Comparison of ENCODE assay signal across 11 cellular contexts in genomic region chr2:181128199-181128598, GRCh38.
DNase-seq lines count a peak whose midpoint lies in the region; ATAC-seq and TF ChIP-seq lines count a peak whose summit lies in the region.
"Had no signal": no experiment of that assay in that cellular context is flagged by ENCODE, and none has a peak within 500 bp of the region (broad histone marks: within the 10 kb centered on the region; RNA-seq: fewer than 3 reads in every experiment).

No MANE protein-coding gene starts in this region.

- no peak overlapping the region for H2AFZ ChIP-seq in OCI-LY3 (ENCODE audit: low read depth, low read length)

- H3K9me3 ChIP-seq in OCI-LY3 (ENCODE audit: insufficient read depth, low read length) (no peaks in the 10 kb centered on the region), heart left ventricle (peaks cover 0 to 5% (median 0%) of the 10 kb centered on the region in 12 donors), uterus (no peaks in the 10 kb centered on the region)

- intact Hi-C loops in heart left ventricle (cut with DNase I) (no loop called here), uterus (cut with DNase I; ENCODE audit: low total_unique reads) (no loop called here)

- no peaks in the 10 kb centered on the region for H3K79me2 ChIP-seq in OCI-LY3 (ENCODE audit: low read length)

- no peaks in the 10 kb centered on the region for H3K27me3 Mint-ChIP-seq in mesothelial cell of epicardium (ENCODE audit: low read depth)

- TF ChIP-seq CTCF in GM13976 (IDR thresholded peaks at IDR 0.05; ENCODE audit: borderline replicate concordance, control extremely low read depth, extremely low read depth, insufficient read depth, missing control alignments) = no peak
- TF ChIP-seq CTCF in OCI-LY3 (IDR thresholded peaks at IDR 0.05; ENCODE audit: low read depth, low read length) = no peak
- TF ChIP-seq CTCF in mesothelial cell of epicardium (IDR thresholded peaks at IDR 0.05; ENCODE audit: unreplicated experiment) = no peak
- TF ChIP-seq CTCF in heart left ventricle (IDR thresholded peaks at IDR 0.05) = no peak
- TF ChIP-seq CTCF in uterus (IDR thresholded peaks at IDR 0.05) = no peak

- H3K4me3 ChIP-seq in OCI-LY3 (ENCODE audit: low read length) (no peak overlapping the region), heart left ventricle (no peak overlapping the region), uterus (no peak overlapping the region)

- TF ChIP-seq POLR2A in heart left ventricle (IDR thresholded peaks at IDR 0.05) (no peak), uterus (IDR thresholded peaks at IDR 0.05) (no peak)

- H3K4me1 Mint-ChIP-seq in mesothelial cell of epicardium = peaks cover 2% of the 10 kb centered on the region
- H3K4me1 Mint-ChIP-seq: brain had no signal

- H3K27ac ChIP-seq in OCI-LY3 (ENCODE audit: low read length) = no peak overlapping the region
- peak overlapping the region in 1 of 12 donors; percentile 81 for H3K27ac ChIP-seq in heart left ventricle
- H3K27ac ChIP-seq in uterus = no peak overlapping the region

- H3K9ac ChIP-seq in OCI-LY3 (ENCODE audit: low read length) = no peak overlapping the region

- no peak overlapping the region for H3K4me3 Mint-ChIP-seq in mesothelial cell of epicardium
- H3K4me3 Mint-ChIP-seq: brain had no signal

- peak; percentile 48 for ATAC-seq in GM19372 (IDR thresholded peaks at IDR 0.05; ENCODE audit: low read depth, unreplicated experiment)
- ATAC-seq in HG02885 (IDR thresholded peaks at IDR 0.05; ENCODE audit: poor library complexity, unreplicated experiment) = peak; percentile 71
- no peak for ATAC-seq in heart left ventricle

- H3K27ac Mint-ChIP-seq in mesothelial cell of epicardium = no peak overlapping the region
- H3K27ac Mint-ChIP-seq: brain had no signal

- H3K36me3 Mint-ChIP-seq in mesothelial cell of epicardium = no peaks in the 10 kb centered on the region
- H3K36me3 Mint-ChIP-seq: brain had no signal

- H3K27me3 ChIP-seq in OCI-LY3 (ENCODE audit: low read depth, low read length) = peaks cover 10% of the 10 kb centered on the region; the same call in 1 of the 2 replicates
- no peaks in the 10 kb centered on the region for H3K27me3 ChIP-seq in heart left ventricle
- no peaks in the 10 kb centered on the region for H3K27me3 ChIP-seq in uterus

- peak overlapping the region; percentile 38 for H3K4me2 ChIP-seq in OCI-LY3 (ENCODE audit: low read length)

- H4K20me1 ChIP-seq in OCI-LY3 (ENCODE audit: insufficient read depth, low read length) = no peaks in the 10 kb centered on the region

- H3K36me3 ChIP-seq in OCI-LY3 (replicated peaks; ENCODE audit: low read depth, low read length) (no peaks in the 10 kb centered on the region), heart left ventricle (no peaks in the 10 kb centered on the region), uterus (no peaks in the 10 kb centered on the region)

- H3K9me3 Mint-ChIP-seq in mesothelial cell of epicardium = no peaks in the 10 kb centered on the region

- in situ Hi-C loops in GM13976 (cut with MboI; ENCODE audit: low sequenced_read_pairs, unreplicated experiment) = no loop called here

- H3K4me1 ChIP-seq in OCI-LY3 (ENCODE audit: low read length) (peaks cover 10% of the 10 kb centered on the region), heart left ventricle (no peaks in the 10 kb centered on the region), uterus (no peaks in the 10 kb centered on the region)

- DNase-seq in GM13976 (ENCODE audit: low spot score) (peak; percentile 32), mesothelial cell of epicardium (ENCODE audit: low spot score in 2 of 2, unreplicated experiment in 2 of 2) (no peak), heart left ventricle (no peak), uterus (no peak)
- no peak for DNase-seq in activated effector memory CD4-positive, alpha-beta T cell treated with anti-CD3 and anti-CD28 coated beads, Interleukin-2, amount 50 U/mL, for 16 hours
- DNase-seq: activated CD4-positive, CD25-positive, alpha-beta regulatory T cell; COR-L47 had no signal

Comparison
In these comparisons a context has a peak if more than half of its experiments do, and no peak if none do; other contexts are left out.
1. ATAC-seq: peak in GM19372 (single experiment) and HG02885 (single experiment); none in heart left ventricle (0 of 4).